Comparison of ENCODE assay signal across 10 cellular contexts in the genomic region with DNA sequence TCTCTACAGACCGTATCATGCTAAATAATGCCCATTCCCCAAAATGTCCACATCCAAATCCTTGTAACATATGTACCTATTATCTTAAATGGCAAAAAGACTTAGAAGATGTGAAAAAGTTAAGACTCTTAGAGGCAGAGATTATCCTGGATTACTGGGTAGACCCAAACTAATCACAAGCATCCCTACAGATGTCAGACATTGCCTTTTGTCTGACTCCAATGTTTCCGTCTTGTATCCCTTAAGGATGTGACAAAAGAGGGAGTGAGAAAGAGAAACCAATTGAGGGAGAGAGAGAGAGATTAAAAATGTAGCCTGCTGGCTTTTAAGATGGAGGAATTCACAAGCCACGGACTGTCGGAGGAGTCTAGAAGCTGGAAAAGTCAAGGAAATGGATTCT.
"Had no signal": no experiment of that assay in that cellular context is flagged by ENCODE, and none has a peak within 500 bp of the region (broad histone marks: within the 10 kb centered on the region; RNA-seq: fewer than 3 reads in every experiment).

No MANE protein-coding gene starts in this region.

- H3K36me3 ChIP-seq: HAP-1 had no signal

- H3K9me3 Mint-ChIP-seq: IgD-negative memory B cell had no signal

- H3K4me1 Mint-ChIP-seq: IgD-negative memory B cell had no signal

- H3K9ac ChIP-seq: GM23248 had no signal

- DNase-seq: GM23248, GOT3, H7, HFFc6, KBM-7 had no signal

- H3K27ac ChIP-seq: GM23248, HL-60 had no signal

- FAIRE-seq: HepG2 had no signal

- H3K27me3 Mint-ChIP-seq: IgD-negative memory B cell had no signal

- H3K4me3 Mint-ChIP-seq: HFFc6, IgD-negative memory B cell had no signal

- H2AFZ ChIP-seq: GM23248 had no signal

- H3K9me3 ChIP-seq: HAP-1 had no signal

- H3K4me3 ChIP-seq: GM23248, HAP-1 had no signal

- H3K36me3 Mint-ChIP-seq: IgD-negative memory B cell had no signal

- H3K27ac Mint-ChIP-seq: HFFc6, IgD-negative memory B cell had no signal

- ATAC-seq: HCT116, HepG2 had no signal
